In genomic region chr1:31755197-31755611, GRCh38 we compare ENCODE assay signal across 1 cellular context.
A peak's percentile ranks its signal among the peaks of the same experiment; 100 is the strongest.
TF ChIP-seq lines count a peak whose summit lies in the region.

No MANE protein-coding gene starts in this region.

TF ChIP-seq in A549, 52 proteins besides CTCF, POLR2A, EP300 and RAD21:
- TF ChIP-seq MAFK (IDR thresholded peaks at IDR 0.05; ENCODE audit: partially characterized antibody) = peak; percentile 28
- no peak for TF ChIP-seq TFCP2L1 (CRISPR knock-in tag; IDR thresholded peaks at IDR 0.05)
